In the genomic region with DNA sequence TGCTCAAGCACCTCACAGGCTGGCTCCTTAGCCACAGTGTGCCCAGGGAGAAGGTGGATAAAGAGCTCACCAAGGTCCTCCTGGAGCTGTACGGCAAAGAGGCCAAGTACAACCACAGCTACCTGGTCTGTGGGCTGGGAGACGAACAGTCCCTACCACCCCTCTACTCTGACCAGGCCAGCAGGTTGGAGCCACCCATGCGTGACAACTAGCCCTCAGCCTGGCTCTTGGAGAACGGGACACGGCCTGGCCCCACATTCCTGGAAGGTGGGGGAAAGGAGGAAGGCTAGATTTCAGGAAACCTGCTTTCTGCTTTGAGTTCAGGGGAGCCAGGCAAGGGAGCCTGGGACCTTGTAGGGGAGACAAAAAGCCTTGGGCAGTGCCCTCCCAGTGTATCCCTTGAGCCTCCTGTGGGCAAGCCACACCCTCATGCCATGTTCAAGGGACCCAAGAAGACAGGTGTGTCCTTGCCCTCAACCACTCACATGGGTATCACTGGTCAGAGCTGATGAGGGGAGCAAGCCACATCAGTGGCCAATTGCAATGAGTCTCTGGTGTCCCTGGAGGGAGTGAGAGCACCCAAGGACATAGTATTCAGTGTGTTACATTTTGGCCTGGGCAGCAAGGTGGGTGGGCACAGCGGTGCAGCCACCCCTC, we compare ENCODE assay signal across 13 cellular contexts.
"Had no signal": no experiment of that assay in that cellular context is flagged by ENCODE, and none has a peak within 500 bp of the region (broad histone marks: within the 10 kb centered on the region; RNA-seq: fewer than 3 reads in every experiment).

No MANE protein-coding gene starts in this region.

- H3K36me3 ChIP-seq: gastrocnemius medialis, right lobe of liver, uterus had no signal

- H3K4me3 ChIP-seq: gastrocnemius medialis, heart right ventricle, psoas muscle, right lobe of liver, testis, uterus had no signal

- H3K27me3 ChIP-seq: brain microvascular endothelial cell, gastrocnemius medialis, heart right ventricle, right lobe of liver, testis, uterus had no signal

- DNase-seq: activated CD4-positive, alpha-beta T cell treated with anti-CD3 and anti-CD28 coated beads, Interleukin-2, amount 50 U/mL, for 1 hour; activated CD4-positive, CD25-positive, alpha-beta regulatory T cell; activated CD8-positive, alpha-beta memory T cell treated with anti-CD3 and anti-CD28 coated beads for 24 hours; activated naive CD8-positive, alpha-beta T cell treated with anti-CD3 and anti-CD28 coated beads, Interleukin-2, amount 10 ng/mL, durations not matched to agents 7 days and 5 days; brain microvascular endothelial cell; dermis blood vessel endothelial cell; effector memory CD8-positive, alpha-beta T cell; gastrocnemius medialis; heart right ventricle; psoas muscle; right lobe of liver; testis; uterus had no signal

- H3K27ac ChIP-seq: brain microvascular endothelial cell, gastrocnemius medialis, heart right ventricle, psoas muscle, right lobe of liver, testis, uterus had no signal

- ATAC-seq: effector memory CD8-positive, alpha-beta T cell; gastrocnemius medialis; psoas muscle had no signal

- H3K9me3 ChIP-seq: gastrocnemius medialis, heart right ventricle, psoas muscle, right lobe of liver, testis, uterus had no signal

- H3K4me1 ChIP-seq: gastrocnemius medialis, psoas muscle, right lobe of liver, testis, uterus had no signal
